1 cellular context compared by ENCODE assay signal in the genomic region with DNA sequence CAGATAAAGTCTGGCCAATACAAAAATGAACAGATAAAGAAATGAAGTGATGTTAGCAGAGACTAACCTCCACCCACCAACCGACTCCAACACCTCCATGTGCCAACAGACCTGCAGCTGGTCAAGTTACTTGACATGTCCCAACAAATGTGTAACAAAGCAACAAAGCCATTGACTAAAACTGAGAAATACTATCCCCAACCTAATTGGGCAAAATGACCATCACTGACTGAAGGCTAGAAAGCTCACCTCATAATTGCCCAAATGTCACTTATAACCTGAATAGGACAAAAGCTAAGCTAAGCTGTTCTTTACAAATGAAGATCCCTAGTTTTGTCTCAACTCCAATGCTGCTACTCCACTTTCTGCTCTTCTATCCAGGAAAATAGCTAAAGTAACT.
TF ChIP-seq lines count a peak whose summit lies in the region.

No MANE protein-coding gene starts in this region.

TF ChIP-seq in WTC11, 78 proteins besides CTCF, POLR2A, EP300 and RAD21 (continued from another document):
- TF ChIP-seq, protein P1, sequence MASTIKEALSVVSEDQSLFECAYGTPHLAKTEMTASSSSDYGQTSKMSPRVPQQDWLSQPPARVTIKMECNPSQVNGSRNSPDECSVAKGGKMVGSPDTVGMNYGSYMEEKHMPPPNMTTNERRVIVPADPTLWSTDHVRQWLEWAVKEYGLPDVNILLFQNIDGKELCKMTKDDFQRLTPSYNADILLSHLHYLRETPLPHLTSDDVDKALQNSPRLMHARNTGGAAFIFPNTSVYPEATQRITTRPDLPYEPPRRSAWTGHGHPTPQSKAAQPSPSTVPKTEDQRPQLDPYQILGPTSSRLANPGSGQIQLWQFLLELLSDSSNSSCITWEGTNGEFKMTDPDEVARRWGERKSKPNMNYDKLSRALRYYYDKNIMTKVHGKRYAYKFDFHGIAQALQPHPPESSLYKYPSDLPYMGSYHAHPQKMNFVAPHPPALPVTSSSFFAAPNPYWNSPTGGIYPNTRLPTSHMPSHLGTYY (CRISPR knock-in tag; IDR thresholded peaks at IDR 0.05) = no peak
- TF ChIP-seq, protein P2, sequence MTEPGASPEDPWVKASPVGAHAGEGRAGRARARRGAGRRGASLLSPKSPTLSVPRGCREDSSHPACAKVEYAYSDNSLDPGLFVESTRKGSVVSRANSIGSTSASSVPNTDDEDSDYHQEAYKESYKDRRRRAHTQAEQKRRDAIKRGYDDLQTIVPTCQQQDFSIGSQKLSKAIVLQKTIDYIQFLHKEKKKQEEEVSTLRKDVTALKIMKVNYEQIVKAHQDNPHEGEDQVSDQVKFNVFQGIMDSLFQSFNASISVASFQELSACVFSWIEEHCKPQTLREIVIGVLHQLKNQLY (CRISPR knock-in tag; IDR thresholded peaks at IDR 0.05) = no peak
- TF ChIP-seq ELF4 (CRISPR knock-in tag; IDR thresholded peaks at IDR 0.05; ENCODE audit: low read depth) = no peak
